15 cellular contexts compared by ENCODE assay signal in the genomic region with DNA sequence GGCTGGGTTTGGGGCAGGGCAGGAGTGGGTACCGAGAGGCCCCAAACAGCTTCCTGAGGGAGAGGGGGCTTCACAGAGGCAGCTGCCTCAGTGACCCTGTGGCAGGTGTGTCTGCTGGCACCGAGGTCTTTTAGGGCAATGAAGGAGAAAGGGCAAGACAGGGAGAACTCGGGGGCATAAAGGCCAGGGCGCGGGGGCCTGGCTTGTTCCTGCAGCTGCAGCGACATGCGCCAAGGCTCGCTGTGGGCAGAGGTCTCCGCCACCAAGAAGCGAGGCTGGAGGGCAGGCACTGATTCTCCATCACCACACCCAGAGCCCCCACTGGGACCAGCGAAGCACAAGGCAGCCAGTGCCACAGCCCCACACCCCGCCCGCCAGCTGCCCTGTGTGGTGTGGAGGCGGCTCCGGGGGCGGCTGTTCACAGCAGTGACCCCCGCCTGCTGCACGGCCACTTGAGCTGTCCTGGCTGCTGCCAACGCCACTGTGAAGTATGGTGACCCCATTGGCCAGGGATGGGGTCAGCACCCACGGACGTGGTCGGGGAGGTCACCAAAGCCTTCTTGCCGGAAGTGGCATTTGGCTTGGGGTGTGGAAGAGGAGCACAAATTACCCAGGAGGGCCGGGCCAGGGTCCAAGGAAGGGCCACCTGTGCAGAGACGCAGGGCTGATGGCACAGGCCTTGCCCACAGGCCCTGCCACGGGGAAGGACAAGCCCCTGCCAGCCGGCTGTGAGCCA. TPM values are rescaled to one million over a fixed set of nuclear protein-coding genes. Genes with fewer than 3 reads are reported as not detected.
DNase-seq lines count a peak whose midpoint lies in the region; ATAC-seq and TF ChIP-seq lines count a peak whose summit lies in the region.
"Had no signal": no experiment of that assay in that cellular context is flagged by ENCODE, and none has a peak within 500 bp of the region (broad histone marks: within the 10 kb centered on the region; RNA-seq: fewer than 3 reads in every experiment).

No MANE protein-coding gene starts in this region.

- peaks cover 17% of the 10 kb centered on the region; the same call in 1 of the 2 replicates for H4K20me1 ChIP-seq in BLaER1

- H3K27me3 ChIP-seq in BLaER1: no peaks in the 10 kb centered on the region
- H3K27me3 ChIP-seq in left ventricle myocardium inferior (ENCODE audit: low read depth): no peaks in the 10 kb centered on the region
- H3K27me3 ChIP-seq: cardiac muscle cell, uterus had no signal

- H3K27ac ChIP-seq in BLaER1 (peak overlapping the region; percentile 87), HEK293 (ENCODE audit: extremely low read depth, low read depth, low read length) (no peak overlapping the region), left ventricle myocardium inferior (replicated peaks) (no peak overlapping the region)
- H3K27ac ChIP-seq: cardiac muscle cell, uterus had no signal

- TF ChIP-seq CTCF in HEK293 (tag by site-specific recombination; IDR thresholded peaks at IDR 0.05) (no peak), left ventricle myocardium inferior (IDR thresholded peaks at IDR 0.05; ENCODE audit: borderline replicate concordance) (no peak)

- no peaks in the 10 kb centered on the region for H3K9me3 Mint-ChIP-seq in activated CD4-positive, alpha-beta memory T cell treated with anti-CD3 and anti-CD28 coated beads for 36 hours
- H3K9me3 Mint-ChIP-seq: activated naive CD8-positive, alpha-beta T cell treated with anti-CD3 and anti-CD28 coated beads, Interleukin-2, amount 50 U/mL, for 24 hours; nephron progenitor cell; stimulated activated naive B cell treated with anti-CD40 and anti-IgM and Interleukin-4, amounts not matched to agents 10 μg/mL and 1 μg/mL and 100 μg/mL, for 72 hours had no signal

- H3K4me1 Mint-ChIP-seq in activated CD4-positive, alpha-beta memory T cell treated with anti-CD3 and anti-CD28 coated beads for 36 hours (ENCODE audit: low read depth): no peaks in the 10 kb centered on the region
- H3K4me1 Mint-ChIP-seq: activated naive CD8-positive, alpha-beta T cell treated with anti-CD3 and anti-CD28 coated beads, Interleukin-2, amount 50 U/mL, for 24 hours had no signal

- H3K27me3 Mint-ChIP-seq in activated CD4-positive, alpha-beta memory T cell treated with anti-CD3 and anti-CD28 coated beads for 36 hours: no peaks in the 10 kb centered on the region
- H3K27me3 Mint-ChIP-seq: activated naive CD8-positive, alpha-beta T cell treated with anti-CD3 and anti-CD28 coated beads, Interleukin-2, amount 50 U/mL, for 24 hours had no signal

- intact Hi-C loops in left ventricle myocardium inferior (cut with micrococcal nuclease) (loop anchor here (2.0 to 5.0 kb wide), 2 partner anchors 27 to 49 kb away; no protein-coding TSS in a partner anchor), posterior vena cava (cut with DNase I) (loop anchor here in 1 of 2 donors (2.0 to 5.0 kb wide), 2 partner anchors 27 to 44 kb away; no protein-coding TSS in a partner anchor)
- intact Hi-C loops in activated CD4-positive, alpha-beta memory T cell treated with anti-CD3 and anti-CD28 coated beads for 36 hours (cut with micrococcal nuclease): loop anchor here (1.0 to 2.0 kb wide), 2 partner anchors 27 to 46 kb away; no protein-coding TSS in a partner anchor

- H3K4me3 Mint-ChIP-seq in activated CD4-positive, alpha-beta memory T cell treated with anti-CD3 and anti-CD28 coated beads for 36 hours: no peak overlapping the region
- H3K4me3 Mint-ChIP-seq: activated naive CD8-positive, alpha-beta T cell treated with anti-CD3 and anti-CD28 coated beads, Interleukin-2, amount 50 U/mL, for 24 hours; nephron progenitor cell; stimulated activated naive B cell treated with anti-CD40 and anti-IgM and Interleukin-4, amounts not matched to agents 10 μg/mL and 1 μg/mL and 100 μg/mL, for 72 hours had no signal

- H3K4me3 ChIP-seq in BLaER1 (no peak overlapping the region), HEK293 (ENCODE audit: low read depth, low read length) (no peak overlapping the region), left ventricle myocardium inferior (no peak overlapping the region)
- H3K4me3 ChIP-seq: cardiac muscle cell, uterus had no signal

- H3K4me2 ChIP-seq in BLaER1: peak overlapping the region; percentile 91

- DNase-seq in left ventricle myocardium inferior: peak; percentile 16
- peak; percentile 80 for DNase-seq in posterior vena cava (ENCODE audit: low spot score)
- no peak for DNase-seq in stimulated activated naive CD4-positive, alpha-beta T cell (lab: John Stamatoyannopoulos, UW)
- DNase-seq in NCI-H82 treated with DMSO at 0.1 percent for 48 hours (lab: John Stamatoyannopoulos, UW; ENCODE audit: unreplicated experiment): no peak
- DNase-seq in activated CD4-positive, alpha-beta memory T cell treated with anti-CD3 and anti-CD28 coated beads for 36 hours: no peak
- DNase-seq: NCI-H187 treated with DMSO at 0.1 percent for 48 hours, SIG-M5 had no signal

- no peaks in the 10 kb centered on the region for H3K36me3 ChIP-seq in BLaER1
- no peaks in the 10 kb centered on the region for H3K36me3 ChIP-seq in HEK293 (ENCODE audit: control insufficient read depth in 2 of 2, insufficient read depth in 1 of 2, low read length in 2 of 2)
- no peaks in the 10 kb centered on the region for H3K36me3 ChIP-seq in left ventricle myocardium inferior
- H3K36me3 ChIP-seq: cardiac muscle cell, uterus had no signal

- H3K27ac Mint-ChIP-seq in activated CD4-positive, alpha-beta memory T cell treated with anti-CD3 and anti-CD28 coated beads for 36 hours: no peak overlapping the region
- H3K27ac Mint-ChIP-seq: activated naive CD8-positive, alpha-beta T cell treated with anti-CD3 and anti-CD28 coated beads, Interleukin-2, amount 50 U/mL, for 24 hours; nephron progenitor cell; stimulated activated naive B cell treated with anti-CD40 and anti-IgM and Interleukin-4, amounts not matched to agents 10 μg/mL and 1 μg/mL and 100 μg/mL, for 72 hours had no signal

- no peaks in the 10 kb centered on the region for H3K36me3 Mint-ChIP-seq in activated CD4-positive, alpha-beta memory T cell treated with anti-CD3 and anti-CD28 coated beads for 36 hours

- CTCF ChIA-PET in HEK293 (lab: Yijun Ruan, JAX): interaction anchor here (0.6 to 6.0 kb wide), 14 partner anchors 8 to 1627 kb away, joined by 3 to 48 read pairs (median 4); a partner anchor contains a TSS
- CTCF ChIA-PET in activated CD4-positive, alpha-beta memory T cell treated with anti-CD3 and anti-CD28 coated beads for 36 hours (lab: Charles Lee): interaction anchor here (1.0 to 6.5 kb wide), 7 partner anchors 9 to 46 kb away, joined by 3 to 63 read pairs (median 5); no protein-coding TSS in a partner anchor

- H3K9ac ChIP-seq in BLaER1: peak overlapping the region; percentile 57

- POLR2A ChIA-PET in HEK293 (lab: Yijun Ruan, JAX): interaction anchor here (1.2 to 2.4 kb wide), 2 partner anchors 24 to 28 kb away, joined by 5 to 12 read pairs; a partner anchor contains a TSS
- POLR2A ChIA-PET in activated CD4-positive, alpha-beta memory T cell treated with anti-CD3 and anti-CD28 coated beads for 36 hours (lab: Charles Lee): no interaction called here

- no peaks in the 10 kb centered on the region for H3K9me3 ChIP-seq in BLaER1
- no peaks in the 10 kb centered on the region for H3K9me3 ChIP-seq in HEK293 (ENCODE audit: control insufficient read depth, insufficient read depth, low read depth, low read length)
- H3K9me3 ChIP-seq in left ventricle myocardium inferior (replicated peaks): no peaks in the 10 kb centered on the region
- H3K9me3 ChIP-seq: uterus had no signal

- H3K4me1 ChIP-seq in BLaER1: peaks cover 100% of the 10 kb centered on the region
- no peaks in the 10 kb centered on the region; the same call in 1 of the 2 replicates for H3K4me1 ChIP-seq in HEK293 (ENCODE audit: control insufficient read depth, insufficient read depth, low read length)
- peaks cover 73% of the 10 kb centered on the region for H3K4me1 ChIP-seq in left ventricle myocardium inferior

- ATAC-seq in GM19328 (IDR thresholded peaks at IDR 0.05; ENCODE audit: unreplicated experiment): no peak

TF ChIP-seq in HEK293, 187 proteins besides CTCF, POLR2A, EP300 and RAD21 (continues in another document):
- TF ChIP-seq EGR2 (tag by site-specific recombination; IDR thresholded peaks at IDR 0.05; ENCODE audit: low read depth): peak; percentile 84
- TF ChIP-seq ZNF140 (tag by site-specific recombination; IDR thresholded peaks at IDR 0.05): no peak
- no peak for TF ChIP-seq ZBTB48 (tag by site-specific recombination; IDR thresholded peaks at IDR 0.05)
- no peak for TF ChIP-seq ZNF157 (tag by site-specific recombination; IDR thresholded peaks at IDR 0.05)
- TF ChIP-seq ZNF391 (tag by site-specific recombination; IDR thresholded peaks at IDR 0.05; ENCODE audit: borderline replicate concordance, low read depth): no peak
- no peak for TF ChIP-seq ZNF560 (tag by site-specific recombination; IDR thresholded peaks at IDR 0.05; ENCODE audit: borderline replicate concordance)
- TF ChIP-seq, protein P1, sequence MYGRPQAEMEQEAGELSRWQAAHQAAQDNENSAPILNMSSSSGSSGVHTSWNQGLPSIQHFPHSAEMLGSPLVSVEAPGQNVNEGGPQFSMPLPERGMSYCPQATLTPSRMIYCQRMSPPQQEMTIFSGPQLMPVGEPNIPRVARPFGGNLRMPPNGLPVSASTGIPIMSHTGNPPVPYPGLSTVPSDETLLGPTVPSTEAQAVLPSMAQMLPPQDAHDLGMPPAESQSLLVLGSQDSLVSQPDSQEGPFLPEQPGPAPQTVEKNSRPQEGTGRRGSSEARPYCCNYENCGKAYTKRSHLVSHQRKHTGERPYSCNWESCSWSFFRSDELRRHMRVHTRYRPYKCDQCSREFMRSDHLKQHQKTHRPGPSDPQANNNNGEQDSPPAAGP (tag by site-specific recombination; IDR thresholded peaks at IDR 0.05): no peak
- TF ChIP-seq ZNF223 (tag by site-specific recombination; IDR thresholded peaks at IDR 0.05): no peak
- no peak for TF ChIP-seq ZNF16 (tag by site-specific recombination; IDR thresholded peaks at IDR 0.05; ENCODE audit: low read depth)
- no peak for TF ChIP-seq ZNF248 (tag by site-specific recombination; IDR thresholded peaks at IDR 0.05)
- no peak for TF ChIP-seq ZNF2 (tag by site-specific recombination; IDR thresholded peaks at IDR 0.05)
- no peak for TF ChIP-seq ZNF785 (tag by site-specific recombination; IDR thresholded peaks at IDR 0.05)

RNA-seq across cellular contexts. Expression of a gene that starts 16.4 kb away (rescaled TPM):
- total RNA-seq in left ventricle myocardium inferior: 16.7 TPM
- total RNA-seq in posterior vena cava: 10 to 100 TPM; 29.0 to 30.4 TPM
- 10 to 100 TPM; 23.2 to 23.8 TPM for total RNA-seq in activated CD4-positive, alpha-beta memory T cell treated with anti-CD3 and anti-CD28 coated beads for 36 hours

RNA-seq across cellular contexts. Expression of a gene that starts 16.7 kb away (rescaled TPM):
- total RNA-seq in left ventricle myocardium inferior (48.3 TPM), posterior vena cava (10 to 100 TPM; 33.9 to 40.3 TPM)
- total RNA-seq in activated CD4-positive, alpha-beta memory T cell treated with anti-CD3 and anti-CD28 coated beads for 36 hours: 10 to 100 TPM; 46.2 to 48.9 TPM

RNA-seq across cellular contexts. Expression of a gene that starts 17.1 kb away (rescaled TPM):
- 5.9 TPM for total RNA-seq in left ventricle myocardium inferior
- 10 to 100 TPM; 16.2 to 18.0 TPM for total RNA-seq in posterior vena cava
- 1 to 10 TPM; 7.4 to 7.6 TPM for total RNA-seq in activated CD4-positive, alpha-beta memory T cell treated with anti-CD3 and anti-CD28 coated beads for 36 hours

RNA-seq across cellular contexts. Expression of a gene that starts 23.5 kb away (rescaled TPM):
- 661 TPM for total RNA-seq in left ventricle myocardium inferior
- 100 to 1,000 TPM; 354 to 709 TPM for total RNA-seq in posterior vena cava
- 1 to 10 TPM; 5.9 to 6.1 TPM for total RNA-seq in activated CD4-positive, alpha-beta memory T cell treated with anti-CD3 and anti-CD28 coated beads for 36 hours

Comparison
In these comparisons a context has a peak if more than half of its experiments do, and no peak if none do; other contexts are left out.
1. DNase-seq: peak in left ventricle myocardium inferior (single experiment) and posterior vena cava (single experiment); none in stimulated activated naive CD4-positive, alpha-beta T cell (0 of 6), NCI-H82 treated with DMSO at 0.1 percent for 48 hours (single experiment) and activated CD4-positive, alpha-beta memory T cell treated with anti-CD3 and anti-CD28 coated beads for 36 hours (single experiment).